1 cellular context compared by ENCODE assay signal in genomic region chr18:51110073-51110797, GRCh38.
TF ChIP-seq lines count a peak whose summit lies in the region.

No MANE protein-coding gene starts in this region.

TF ChIP-seq in HepG2, 621 proteins besides CTCF, POLR2A, EP300 and RAD21 (continued from another document and continues in another):
- TF ChIP-seq ZNF326 (CRISPR knock-in tag; IDR thresholded peaks at IDR 0.05; ENCODE audit: borderline replicate concordance) = no peak
- TF ChIP-seq ZNF496 (CRISPR knock-in tag; IDR thresholded peaks at IDR 0.05; ENCODE audit: insufficient replicate concordance) = no peak
- TF ChIP-seq ZNF256 (CRISPR knock-in tag; conservative IDR thresholded peaks at IDR 0.05) = no peak
- no peak for TF ChIP-seq PHF5A (CRISPR knock-in tag; IDR thresholded peaks at IDR 0.05; ENCODE audit: low read depth, unreplicated experiment)
- TF ChIP-seq CSRNP1 (CRISPR knock-in tag; IDR thresholded peaks at IDR 0.05) = no peak
- TF ChIP-seq PBX3 (CRISPR knock-in tag; IDR thresholded peaks at IDR 0.05; ENCODE audit: borderline replicate concordance) = no peak
- peak; percentile 50; the same call in 1 of the 2 replicates for TF ChIP-seq RXRA (CRISPR knock-in tag; IDR thresholded peaks at IDR 0.05)
- TF ChIP-seq MED13 (CRISPR knock-in tag; IDR thresholded peaks at IDR 0.05) = no peak
- TF ChIP-seq ZBTB21 (CRISPR knock-in tag; IDR thresholded peaks at IDR 0.05) = no peak
- TF ChIP-seq RBAK (CRISPR knock-in tag; IDR thresholded peaks at IDR 0.05) = 0 out of 2 replicates have a peak, but pooled peaks have one; percentile 27
- TF ChIP-seq CHD4 (IDR thresholded peaks at IDR 0.05; ENCODE audit: borderline replicate concordance, low read length) = no peak
- 0 out of 2 replicates have a peak, but pooled peaks have one; percentile 30 for TF ChIP-seq CBFB (CRISPR knock-in tag; IDR thresholded peaks at IDR 0.05)
- TF ChIP-seq ZNF549 (CRISPR knock-in tag; IDR thresholded peaks at IDR 0.05) = no peak
- TF ChIP-seq HIC2 (CRISPR knock-in tag; IDR thresholded peaks at IDR 0.05; ENCODE audit: low read depth) = no peak
- TF ChIP-seq ZNF83 (CRISPR knock-in tag; IDR thresholded peaks at IDR 0.05; ENCODE audit: borderline replicate concordance) = no peak
- TF ChIP-seq DMTF1 (CRISPR knock-in tag; IDR thresholded peaks at IDR 0.05) = no peak
- TF ChIP-seq HMGXB3 (CRISPR knock-in tag; IDR thresholded peaks at IDR 0.05; ENCODE audit: borderline replicate concordance) = no peak
- 0 out of 2 replicates have a peak, but pooled peaks have one; percentile 37 for TF ChIP-seq ZNF782 (CRISPR knock-in tag; IDR thresholded peaks at IDR 0.05; ENCODE audit: borderline replicate concordance)
- no peak for TF ChIP-seq ZNF350 (CRISPR knock-in tag; IDR thresholded peaks at IDR 0.05; ENCODE audit: borderline replicate concordance, low read depth)
- TF ChIP-seq DR1 (CRISPR knock-in tag; IDR thresholded peaks at IDR 0.05) = no peak
- TF ChIP-seq ZC3H13 (CRISPR knock-in tag; IDR thresholded peaks at IDR 0.05) = no peak
- no peak for TF ChIP-seq ATF5 (CRISPR knock-in tag; IDR thresholded peaks at IDR 0.05; ENCODE audit: low read depth)
- TF ChIP-seq ARID2 (CRISPR knock-in tag; IDR thresholded peaks at IDR 0.05; ENCODE audit: borderline replicate concordance) = no peak
- 0 out of 2 replicates have a peak, but pooled peaks have one; percentile 40 for TF ChIP-seq ZNF124 (CRISPR knock-in tag; IDR thresholded peaks at IDR 0.05)
- no peak for TF ChIP-seq KLF9 (CRISPR knock-in tag; IDR thresholded peaks at IDR 0.05; ENCODE audit: low read depth)
- TF ChIP-seq ZNF746 (CRISPR knock-in tag; IDR thresholded peaks at IDR 0.05) = peak; percentile 26; the same call in 1 of the 2 replicates
- TF ChIP-seq ZNF552 (CRISPR knock-in tag; IDR thresholded peaks at IDR 0.05; ENCODE audit: borderline replicate concordance) = no peak
- no peak for TF ChIP-seq NFAT5 (CRISPR knock-in tag; IDR thresholded peaks at IDR 0.05)
- no peak for TF ChIP-seq ZNF572 (CRISPR knock-in tag; IDR thresholded peaks at IDR 0.05)
- no peak for TF ChIP-seq ZNF280D (CRISPR knock-in tag; IDR thresholded peaks at IDR 0.05)
- TF ChIP-seq SP4 (CRISPR knock-in tag; IDR thresholded peaks at IDR 0.05) = 0 out of 2 replicates have a peak, but pooled peaks have one; percentile 29
- no peak for TF ChIP-seq ZNF530 (CRISPR knock-in tag; IDR thresholded peaks at IDR 0.05; ENCODE audit: low read depth)
- TF ChIP-seq KLF13 (CRISPR knock-in tag; IDR thresholded peaks at IDR 0.05) = no peak
- no peak for TF ChIP-seq GATAD1 (CRISPR knock-in tag; IDR thresholded peaks at IDR 0.05)
- TF ChIP-seq ZNF629 (CRISPR knock-in tag; conservative IDR thresholded peaks at IDR 0.05) = no peak
- TF ChIP-seq ATRX (CRISPR knock-in tag; IDR thresholded peaks at IDR 0.05; ENCODE audit: borderline replicate concordance) = no peak
- TF ChIP-seq BCL3 (CRISPR knock-in tag; IDR thresholded peaks at IDR 0.05) = no peak
- TF ChIP-seq HNRNPK (IDR thresholded peaks at IDR 0.05; ENCODE audit: low read depth, low read length, poor library complexity, severe bottlenecking) = peak; percentile 60
- no peak for TF ChIP-seq MAF1 (CRISPR knock-in tag; IDR thresholded peaks at IDR 0.05; ENCODE audit: borderline replicate concordance)
